Comparison of ENCODE assay signal across 8 cellular contexts in genomic region chr11:77993902-77994301, GRCh38. TPM values are rescaled to one million over a fixed set of nuclear protein-coding genes. Genes with fewer than 3 reads are reported as not detected.
A peak's percentile ranks its signal among the peaks of the same experiment; 100 is the strongest.
DNase-seq lines count a peak whose midpoint lies in the region; ATAC-seq and TF ChIP-seq lines count a peak whose summit lies in the region.

No MANE protein-coding gene starts in this region.

- intact Hi-C loops in Panc1 (cut with micrococcal nuclease; ENCODE audit: unreplicated experiment) (loop anchor here (2.0 kb wide), 1 partner anchor 171 kb away; no protein-coding TSS in a partner anchor), prostate gland (cut with DNase I) (loop anchor here (1.0 to 10.0 kb wide), 3 partner anchors 51 to 357 kb away; partner anchors contain the start of genes AAMDC and CLNS1A)

- H3K4me1 ChIP-seq in Panc1 (ENCODE audit: control insufficient read depth, insufficient read depth, low read length) (peaks cover 13% of the 10 kb centered on the region; the same call in 1 of the 2 replicates), prostate gland (replicated peaks) (peaks cover 7% of the 10 kb centered on the region)

- no peak for DNase-seq in GM12864 (ENCODE audit: low read depth)
- DNase-seq in Panc1 (ENCODE audit: low read depth, low spot score) = no peak
- DNase-seq in erythroblast (lab: John Stamatoyannopoulos, UW) = peak; percentile 27 to 42
- DNase-seq in prostate gland (ENCODE audit: low spot score) = no peak
- no peak for DNase-seq in AML-193 (lab: John Stamatoyannopoulos, UW)
- DNase-seq in HuH-7.5 (ENCODE audit: low spot score) = no peak
- no peak for DNase-seq in GM19240 (ENCODE audit: insufficient read length, low spot score)
- DNase-seq in NCI-H1694 (lab: John Stamatoyannopoulos, UW) = no peak

- CTCF ChIA-PET in Panc1 (lab: Charles Lee) = interaction anchor here (0.6 kb wide), 1 partner anchor 177 kb away, joined by 5 read pairs; no protein-coding TSS in a partner anchor

- H3K27me3 ChIP-seq in Panc1 (ENCODE audit: control insufficient read depth, insufficient read depth, low read length) (no peaks in the 10 kb centered on the region), prostate gland (replicated peaks; ENCODE audit: insufficient read depth) (no peaks in the 10 kb centered on the region)

- ATAC-seq in Panc1 = no peak

- peak overlapping the region; percentile 69 for H3K4me3 ChIP-seq in GM12864 (ENCODE audit: low read depth, low read length)
- H3K4me3 ChIP-seq in Panc1 (ENCODE audit: low read depth in 2 of 2, low read length in 2 of 2) = peak overlapping the region; percentile 73 to 87
- peak overlapping the region; percentile 47 to 55 for H3K4me3 ChIP-seq in prostate gland

- WGBS in prostate gland = 3% methylated on average over 11 of the region's 11 CpGs

- H3K36me3 ChIP-seq in Panc1 (ENCODE audit: control insufficient read depth, insufficient read depth, low read length) = no peaks in the 10 kb centered on the region; the same call in 1 of the 2 replicates
- no peaks in the 10 kb centered on the region for H3K36me3 ChIP-seq in prostate gland

- TF ChIP-seq CTCF in GM12864 (IDR thresholded peaks at IDR 0.05; ENCODE audit: low read depth, low read length, missing control alignments) = no peak
- TF ChIP-seq CTCF in Panc1 (IDR thresholded peaks at IDR 0.05) = no peak
- no peak for TF ChIP-seq CTCF in prostate gland (IDR thresholded peaks at IDR 0.05)

- TF ChIP-seq POLR2A in erythroblast (IDR thresholded peaks at IDR 0.05; ENCODE audit: low read length) = no peak
- no peak for TF ChIP-seq POLR2A in prostate gland (IDR thresholded peaks at IDR 0.05)

- in situ Hi-C loops in Panc1 (cut with HindIII; ENCODE audit: low pct_unique_long_range_greater_than_20kb, low sequenced_read_pairs) = no loop called here

- H3K27ac ChIP-seq in Panc1 (ENCODE audit: low read length) (peak overlapping the region; percentile 88), prostate gland (peak overlapping the region in 1 of 2 donors; percentile 70)

- H3K9me3 ChIP-seq in Panc1 (ENCODE audit: control insufficient read depth, insufficient read depth, low read depth, low read length) = no peaks in the 10 kb centered on the region
- H3K9me3 ChIP-seq in prostate gland = no peaks in the 10 kb centered on the region

- no TSS peak for BruUV-seq in Panc1 (replicated peaks; lab: Mats Ljungman, UMichigan)

- POLR2A ChIA-PET in Panc1 (lab: Charles Lee) = no interaction called here

RNA-seq across cellular contexts. Expression of gene INTS4, which starts 0.6 kb away (rescaled TPM):
- total RNA-seq in Panc1 (2021; ENCODE audit: unreplicated experiment) (48.2 TPM), prostate gland (10 to 100 TPM; 30.1 to 31.0 TPM)
- 25.5 TPM for polyA plus RNA-seq in Panc1 (2012; ENCODE audit: insufficient read length)

RNA-seq across cellular contexts. Expression of gene KCTD14, which starts 29.2 kb away (rescaled TPM):
- total RNA-seq in Panc1 (2021; ENCODE audit: unreplicated experiment) (19.3 TPM), prostate gland (10 to 100 TPM in 1 of 2 donors, 1 to 10 TPM in 1; 3.6 to 16.8 TPM)
- 21.7 TPM for polyA plus RNA-seq in Panc1 (2012; ENCODE audit: insufficient read length)

Comparison
In these comparisons a context has a peak if more than half of its experiments do, and no peak if none do; other contexts are left out.
1. DNase-seq: peak in erythroblast (2 of 2); none in GM12864 (single experiment), Panc1 (single experiment), prostate gland (single experiment), AML-193 (0 of 2), HuH-7.5 (single experiment), GM19240 (single experiment) and NCI-H1694 (single experiment).
2. Peak in every context shown above with its lines, with median percentiles within 50 percentile points of each other: H3K4me3 ChIP-seq.